Comparison of ENCODE assay signal across 9 cellular contexts in genomic region chr1:77538956-77539509, GRCh38.
A peak's percentile ranks its signal among the peaks of the same experiment; 100 is the strongest.
DNase-seq lines count a peak whose midpoint lies in the region; ATAC-seq, FAIRE-seq and TF ChIP-seq lines count a peak whose summit lies in the region.
"Had no signal": no experiment of that assay in that cellular context is flagged by ENCODE, and none has a peak within 500 bp of the region (broad histone marks: within the 10 kb centered on the region; RNA-seq: fewer than 3 reads in every experiment).

No MANE protein-coding gene starts in this region.

- H3K27ac ChIP-seq in right atrium auricular region: peak overlapping the region; percentile 32 to 43
- H3K27ac ChIP-seq: parathyroid adenoma had no signal

- TF ChIP-seq CTCF in right atrium auricular region (IDR thresholded peaks at IDR 0.05): no peak

- peaks cover 0 to 17% of the 10 kb centered on the region in 2 donors for H3K4me1 ChIP-seq in right atrium auricular region
- H3K4me1 ChIP-seq: parathyroid adenoma had no signal

- no peaks in the 10 kb centered on the region for H3K9me3 ChIP-seq in right atrium auricular region

- peak; percentile 81 for DNase-seq in RCC 7860 (ENCODE audit: low spot score)
- DNase-seq in right atrium auricular region (ENCODE audit: low spot score): peak; percentile 62
- no peak for DNase-seq in mucosa of gallbladder (ENCODE audit: low spot score)
- DNase-seq in DMS79 treated with DMSO at 0.1 percent for 48 hours (lab: John Stamatoyannopoulos, UW): no peak
- DNase-seq in UCSD-AML1 (lab: John Stamatoyannopoulos, UW; ENCODE audit: unreplicated experiment): no peak
- no peak for DNase-seq in putamen (ENCODE audit: low spot score)

- ATAC-seq in GM18907 (IDR thresholded peaks at IDR 0.05; ENCODE audit: unreplicated experiment) (peak; percentile 82), HG02981 (IDR thresholded peaks at IDR 0.05; ENCODE audit: unreplicated experiment) (peak; percentile 80)

- FAIRE-seq in RCC 7860 (lab: Jason Lieb, UNC): peak; percentile 85

- H3K4me3 ChIP-seq in right atrium auricular region: no peak overlapping the region

- no peaks in the 10 kb centered on the region for H3K27me3 ChIP-seq in right atrium auricular region

- H3K36me3 ChIP-seq in right atrium auricular region: no peaks in the 10 kb centered on the region

Comparison
In these comparisons a context has a peak if more than half of its experiments do, and no peak if none do; other contexts are left out.
1. DNase-seq: peak in RCC 7860 (single experiment) and right atrium auricular region (single experiment); none in mucosa of gallbladder (single experiment), DMS79 treated with DMSO at 0.1 percent for 48 hours (single experiment), UCSD-AML1 (single experiment) and putamen (single experiment).